9 cellular contexts compared by ENCODE assay signal in genomic region chr2:238644095-238645081, GRCh38.
DNase-seq lines count a peak whose midpoint lies in the region; ATAC-seq, FAIRE-seq and TF ChIP-seq lines count a peak whose summit lies in the region.
"Had no signal": no experiment of that assay in that cellular context is flagged by ENCODE, and none has a peak within 500 bp of the region (broad histone marks: within the 10 kb centered on the region; RNA-seq: fewer than 3 reads in every experiment).

No MANE protein-coding gene starts in this region.

- peak overlapping the region; percentile 70 for H3K27ac Mint-ChIP-seq in HFFc6
- H3K27ac Mint-ChIP-seq in brain, result peak overlapping the region in 3 of 5 experiments; percentile 43 to 89 (median 61)

- TF ChIP-seq CTCF in HFFc6 (IDR thresholded peaks at IDR 0.05) (no peak), brain (conservative IDR thresholded peaks at IDR 0.05) (no peak), mucosa of descending colon (IDR thresholded peaks at IDR 0.05) (no peak), thyroid gland (IDR thresholded peaks at IDR 0.05) (no peak), testis (IDR thresholded peaks at IDR 0.05) (no peak), D721Med (IDR thresholded peaks at IDR 0.05; ENCODE audit: insufficient read depth, missing control alignments) (no peak)

- DNase-seq in A172 (ENCODE audit: low spot score) (peak; percentile 96), HFFc6 (peak; percentile 84), mucosa of descending colon (no peak), thyroid gland (no peak), testis (no peak), D721Med (ENCODE audit: insufficient read length, low spot score) (no peak)

- TF ChIP-seq POLR2A in thyroid gland (IDR thresholded peaks at IDR 0.05), result no peak
- TF ChIP-seq POLR2A in testis (IDR thresholded peaks at IDR 0.05), result no peak

- H3K4me3 Mint-ChIP-seq in HFFc6, result peak overlapping the region; percentile 35
- no peak overlapping the region for H3K4me3 Mint-ChIP-seq in brain

- H3K36me3 Mint-ChIP-seq in HFFc6 (ENCODE audit: low read depth) (no peaks in the 10 kb centered on the region), brain (no peaks in the 10 kb centered on the region)

- H3K9me3 ChIP-seq in mucosa of descending colon (no peaks in the 10 kb centered on the region), thyroid gland (no peaks in the 10 kb centered on the region), testis (no peaks in the 10 kb centered on the region)

- no peaks in the 10 kb centered on the region for H3K36me3 ChIP-seq in mucosa of descending colon (ENCODE audit: low read depth)
- no peaks in the 10 kb centered on the region for H3K36me3 ChIP-seq in thyroid gland
- no peaks in the 10 kb centered on the region for H3K36me3 ChIP-seq in testis (ENCODE audit: low read depth, missing control alignments)

- H3K9me3 Mint-ChIP-seq in HFFc6 (no peaks in the 10 kb centered on the region), brain (peaks cover 0 to 2% (median 0%) of the 10 kb centered on the region in 5 experiments)

- WGBS in thyroid gland, 2 donors, result 65% methylated on average over 11 of the region's 11 CpGs
- WGBS in testis, 2 donors, result 75 to 84% methylated on average over 11 of the region's 11 CpGs

- H3K4me1 Mint-ChIP-seq in HFFc6 (ENCODE audit: low read depth) (peaks cover 24% of the 10 kb centered on the region), brain (peaks cover 27% of the 10 kb centered on the region)

- FAIRE-seq in D721Med (lab: Jason Lieb, UNC), result no peak

- H3K27ac ChIP-seq in thyroid gland (no peak overlapping the region), testis (no peak overlapping the region)
- H3K27ac ChIP-seq: KMS-11 had no signal

- no peak overlapping the region for H3K4me3 ChIP-seq in mucosa of descending colon
- H3K4me3 ChIP-seq in thyroid gland (replicated peaks in 1 of 3), result no peak overlapping the region
- H3K4me3 ChIP-seq in testis, result no peak overlapping the region

- H3K4me1 ChIP-seq in mucosa of descending colon (ENCODE audit: low read depth), result no peaks in the 10 kb centered on the region
- H3K4me1 ChIP-seq in thyroid gland, result no peaks in the 10 kb centered on the region
- H3K4me1 ChIP-seq in testis, result no peaks in the 10 kb centered on the region

- ATAC-seq in mucosa of descending colon (peak; percentile 27), GM18502 (IDR thresholded peaks at IDR 0.05; ENCODE audit: poor library complexity, unreplicated experiment) (no peak)

- intact Hi-C loops in mucosa of descending colon (cut with DNase I, micrococcal nuclease), result no loop called here
- intact Hi-C loops in thyroid gland (cut with DNase I), result no loop called here
- intact Hi-C loops in testis (cut with DNase I; ENCODE audit: low total_unique reads), result no loop called here

- H3K27me3 ChIP-seq in thyroid gland (no peaks in the 10 kb centered on the region), testis (no peaks in the 10 kb centered on the region)

- H3K27me3 Mint-ChIP-seq in HFFc6 (ENCODE audit: insufficient read depth) (peaks cover 17% of the 10 kb centered on the region), brain (peaks cover 6% of the 10 kb centered on the region)

Comparison
In these comparisons a context has a peak if more than half of its experiments do, and no peak if none do; other contexts are left out.
1. DNase-seq: peak in A172 (single experiment) and HFFc6 (single experiment); none in mucosa of descending colon (0 of 3), thyroid gland (0 of 2), testis (single experiment) and D721Med (single experiment).